16 cellular contexts compared by ENCODE assay signal in the genomic region with DNA sequence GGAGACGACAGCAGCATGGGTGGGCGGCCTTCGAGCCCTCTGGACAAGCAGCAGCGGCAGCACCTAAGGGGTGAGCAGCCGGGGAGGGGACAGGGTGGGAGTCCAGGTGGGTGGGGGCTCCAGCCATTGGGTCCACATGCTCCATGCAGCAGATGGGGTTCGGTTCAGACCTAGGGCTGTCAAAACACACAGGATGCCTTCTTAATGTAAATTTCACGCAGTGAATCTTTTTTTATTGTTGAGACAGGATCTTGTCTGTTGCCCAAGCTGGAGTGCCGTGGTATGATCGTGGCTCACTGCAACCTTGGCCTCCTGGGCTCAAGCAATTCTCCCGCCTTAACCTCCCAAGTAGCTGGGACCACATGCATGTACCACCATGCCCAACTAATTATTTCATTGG.
"Had no signal": no experiment of that assay in that cellular context is flagged by ENCODE, and none has a peak within 500 bp of the region (broad histone marks: within the 10 kb centered on the region; RNA-seq: fewer than 3 reads in every experiment).

No MANE protein-coding gene starts in this region.

- H3K9ac ChIP-seq: neural progenitor cell had no signal

- ATAC-seq: body of pancreas, gastrocnemius medialis, pancreas had no signal

- H3K9me3 ChIP-seq: body of pancreas, gastrocnemius medialis, pancreas had no signal

- H2AFZ ChIP-seq: neural progenitor cell had no signal

- H3K4me2 ChIP-seq: neural progenitor cell had no signal

- H3K27ac Mint-ChIP-seq: activated naive CD4-positive, alpha-beta T cell treated with anti-CD3 and anti-CD28 coated beads for 36 hours; activated T-helper 17 cell treated with anti-CD3 and anti-CD28 coated beads, Interleukin-2, amount 50 U/mL, for 72 hours; neural progenitor cell had no signal

- DNase-seq: activated T-cell treated with anti-CD3 and anti-CD28 coated beads for 4 hours; body of pancreas; central memory CD4-positive, alpha-beta T cell; cortex of kidney; effector CD8-positive, alpha-beta T cell; gastrocnemius medialis; left ventricle myocardium inferior; mesendoderm; pancreas; stimulated activated CD4-positive, alpha-beta T cell treated with anti-CD3 and anti-CD28 coated beads, Interleukin-4, amount 100 ng/mL, for 4 hours; T-helper 9 cell; WERI-Rb-1 had no signal

- H3K4me3 ChIP-seq: body of pancreas, gastrocnemius medialis, left ventricle myocardium inferior, neural progenitor cell, pancreas had no signal

- H3K27me3 ChIP-seq: body of pancreas, neural progenitor cell, pancreas had no signal

- H3K4me1 ChIP-seq: gastrocnemius medialis, neural progenitor cell, pancreas had no signal

- H3K27ac ChIP-seq: body of pancreas, gastrocnemius medialis, left ventricle myocardium inferior, neural progenitor cell, pancreas, tibial nerve, WERI-Rb-1 had no signal

- H3K36me3 ChIP-seq: gastrocnemius medialis, left ventricle myocardium inferior, neural progenitor cell, pancreas, tibial nerve, WERI-Rb-1 had no signal

- H3K27me3 Mint-ChIP-seq: activated T-helper 17 cell treated with anti-CD3 and anti-CD28 coated beads, Interleukin-2, amount 50 U/mL, for 72 hours had no signal

- H3K36me3 Mint-ChIP-seq: neural progenitor cell had no signal

- H3K4me3 Mint-ChIP-seq: activated naive CD4-positive, alpha-beta T cell treated with anti-CD3 and anti-CD28 coated beads for 36 hours; activated T-helper 17 cell treated with anti-CD3 and anti-CD28 coated beads, Interleukin-2, amount 50 U/mL, for 72 hours; neural progenitor cell had no signal

- H3K4me1 Mint-ChIP-seq: neural progenitor cell had no signal
